ENCODE assay signal across 8 cellular contexts in genomic region chr12:25130741-25131188, GRCh38.
DNase-seq lines count a peak whose midpoint lies in the region; ATAC-seq and TF ChIP-seq lines count a peak whose summit lies in the region.

No MANE protein-coding gene starts in this region.

- H3K9ac ChIP-seq in GM23248: no peak overlapping the region

- H3K9me3 ChIP-seq in AG04450 (ENCODE audit: control insufficient read depth, insufficient read depth, low read length): no peaks in the 10 kb centered on the region
- H3K9me3 ChIP-seq in GM23248 (ENCODE audit: low read depth): no peaks in the 10 kb centered on the region

- H3K4me2 ChIP-seq in GM23248 (ENCODE audit: unreplicated experiment): no peak overlapping the region

- H3K9me2 ChIP-seq in GM23248 (ENCODE audit: insufficient read depth): no peaks in the 10 kb centered on the region

- H3K4me1 ChIP-seq in GM23248 (ENCODE audit: insufficient read depth): no peaks in the 10 kb centered on the region

- H3K27ac ChIP-seq in AG04450 (ENCODE audit: low read depth, low read length) (no peak overlapping the region), GM23248 (no peak overlapping the region)

- POLR2A ChIA-PET in AG04450 (lab: Yijun Ruan, JAX): no interaction called here

- no peak overlapping the region for H3K4me3 ChIP-seq in AG04450 (ENCODE audit: low read depth, low read length)
- no peak overlapping the region for H3K4me3 ChIP-seq in GM23248
- no peak overlapping the region for H3K4me3 ChIP-seq in choroid plexus epithelial cell (ENCODE audit: low read depth, low read length)

- no peaks in the 10 kb centered on the region for H3K36me3 ChIP-seq in GM23248 (ENCODE audit: low read depth)

- H3F3A ChIP-seq in GM23248 (ENCODE audit: insufficient read depth): no peaks in the 10 kb centered on the region

- in situ Hi-C loops in GM23248 (cut with MboI): loop anchor here (10.0 kb wide), 1 partner anchor 146 kb away; no protein-coding TSS in a partner anchor

- no peaks in the 10 kb centered on the region for H4K20me1 ChIP-seq in GM23248 (ENCODE audit: insufficient read depth)

- H3K27me3 ChIP-seq in AG04450 (ENCODE audit: control insufficient read depth, insufficient read depth, low read length) (no peaks in the 10 kb centered on the region), GM23248 (replicated peaks; ENCODE audit: insufficient read depth) (0 out of 2 replicates have a peak, but pooled peaks cover 4% of the 10 kb centered on the region)

- DNase-seq in AG04450 (ENCODE audit: low read depth, low spot score) (peak; percentile 16), GM23248 (peak; percentile 79), NCI-H69 (lab: John Stamatoyannopoulos, UW) (peak; percentile 67), choroid plexus epithelial cell (ENCODE audit: low read depth) (peak; percentile 72), middle frontal gyrus (ENCODE audit: extremely low spot score, low spot score) (peak; percentile 35), T1000 (lab: John Stamatoyannopoulos, UW) (no peak)

- CTCF ChIA-PET in AG04450 (lab: Charles Lee): interaction anchor here (0.6 to 8.1 kb wide), 11 partner anchors 9 to 1569 kb away, joined by 3 to 131 read pairs (median 4); no protein-coding TSS in a partner anchor

- ATAC-seq in HG02588 (IDR thresholded peaks at IDR 0.05; ENCODE audit: unreplicated experiment): no peak
- no peak for ATAC-seq in HG03196 (IDR thresholded peaks at IDR 0.05; ENCODE audit: unreplicated experiment)

- no peaks in the 10 kb centered on the region for H3K79me2 ChIP-seq in GM23248 (ENCODE audit: insufficient read depth)

- TF ChIP-seq CTCF in AG04450 (IDR thresholded peaks at IDR 0.05; ENCODE audit: low read depth, low read length): peak; percentile 61
- peak; percentile 53 for TF ChIP-seq CTCF in choroid plexus epithelial cell (conservative IDR thresholded peaks at IDR 0.05; ENCODE audit: low read depth, low read length)

- H2AFZ ChIP-seq in GM23248: no peak overlapping the region
